In the genomic region with DNA sequence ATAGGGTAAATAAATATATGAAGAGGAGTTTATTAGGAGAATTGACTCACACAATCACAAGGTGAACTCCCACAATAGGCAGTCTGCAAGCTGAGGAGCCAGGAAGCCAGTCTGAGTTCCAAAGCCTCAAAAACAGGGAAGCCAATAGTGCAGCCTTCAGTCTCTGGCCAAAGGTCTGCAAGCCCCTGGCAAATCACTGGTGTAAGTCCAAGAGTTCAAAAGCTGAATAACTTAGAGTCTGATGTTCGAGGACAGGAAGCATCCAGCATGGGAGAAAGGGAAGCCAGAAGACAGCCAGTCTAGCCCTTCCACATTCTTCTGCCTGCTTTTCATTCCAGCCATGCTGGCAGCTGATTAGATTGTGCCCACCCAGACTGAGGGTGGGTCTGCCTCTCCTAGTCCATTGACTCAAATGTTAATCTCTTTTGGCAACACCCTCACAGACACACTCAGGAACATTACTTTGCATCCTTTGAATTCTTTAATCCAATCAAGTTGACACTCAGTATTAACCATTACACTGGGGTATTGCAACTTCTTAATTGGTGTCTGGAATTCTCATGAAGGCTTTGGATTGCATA, we compare ENCODE assay signal across 1 cellular context.
TF ChIP-seq lines count a peak whose summit lies in the region.

No MANE protein-coding gene starts in this region.

TF ChIP-seq in A549, 52 proteins besides CTCF, POLR2A, EP300 and RAD21 (continued from another document):
- TF ChIP-seq MAFK (IDR thresholded peaks at IDR 0.05; ENCODE audit: partially characterized antibody) (no peak), KDM1A (IDR thresholded peaks at IDR 0.05; ENCODE audit: low read depth) (no peak), CHD4 (IDR thresholded peaks at IDR 0.05; ENCODE audit: borderline replicate concordance) (no peak), HOXA7 (CRISPR knock-in tag; IDR thresholded peaks at IDR 0.05) (no peak), CEBPB (IDR thresholded peaks at IDR 0.05) (no peak), RFX5 (IDR thresholded peaks at IDR 0.05) (no peak), TFCP2L1 (CRISPR knock-in tag; IDR thresholded peaks at IDR 0.05) (no peak), HDAC2 (IDR thresholded peaks at IDR 0.05) (no peak), HOXB5 (CRISPR knock-in tag; IDR thresholded peaks at IDR 0.05) (no peak), EHF (CRISPR knock-in tag; IDR thresholded peaks at IDR 0.05) (no peak), RARB (CRISPR knock-in tag; IDR thresholded peaks at IDR 0.05) (no peak), RCOR1 (IDR thresholded peaks at IDR 0.05; ENCODE audit: low read depth, low read length) (no peak), ZFP36 (IDR thresholded peaks at IDR 0.05; ENCODE audit: borderline replicate concordance, partially characterized antibody) (no peak), SREBF2 (IDR thresholded peaks at IDR 0.05) (no peak), FOSL2 (IDR thresholded peaks at IDR 0.05) (no peak), FOSL2 (CRISPR knock-in tag; IDR thresholded peaks at IDR 0.05) (peak; percentile 21; the same call in 1 of the 2 replicates), ZNF302 (CRISPR knock-in tag; IDR thresholded peaks at IDR 0.05) (no peak), CHD2 (IDR thresholded peaks at IDR 0.05; ENCODE audit: low read length, partially characterized antibody) (no peak), HOXB13 (CRISPR knock-in tag; IDR thresholded peaks at IDR 0.05; ENCODE audit: low read depth) (no peak), SMC3 (IDR thresholded peaks at IDR 0.05) (no peak), PHF8 (IDR thresholded peaks at IDR 0.05; ENCODE audit: borderline replicate concordance, low read depth) (no peak)
- TF ChIP-seq, protein P1, sequence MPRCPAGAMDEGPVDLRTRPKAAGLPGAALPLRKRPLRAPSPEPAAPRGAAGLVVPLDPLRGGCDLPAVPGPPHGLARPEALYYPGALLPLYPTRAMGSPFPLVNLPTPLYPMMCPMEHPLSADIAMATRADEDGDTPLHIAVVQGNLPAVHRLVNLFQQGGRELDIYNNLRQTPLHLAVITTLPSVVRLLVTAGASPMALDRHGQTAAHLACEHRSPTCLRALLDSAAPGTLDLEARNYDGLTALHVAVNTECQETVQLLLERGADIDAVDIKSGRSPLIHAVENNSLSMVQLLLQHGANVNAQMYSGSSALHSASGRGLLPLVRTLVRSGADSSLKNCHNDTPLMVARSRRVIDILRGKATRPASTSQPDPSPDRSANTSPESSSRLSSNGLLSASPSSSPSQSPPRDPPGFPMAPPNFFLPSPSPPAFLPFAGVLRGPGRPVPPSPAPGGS (IDR thresholded peaks at IDR 0.05) = no peak
- TF ChIP-seq, protein P2, sequence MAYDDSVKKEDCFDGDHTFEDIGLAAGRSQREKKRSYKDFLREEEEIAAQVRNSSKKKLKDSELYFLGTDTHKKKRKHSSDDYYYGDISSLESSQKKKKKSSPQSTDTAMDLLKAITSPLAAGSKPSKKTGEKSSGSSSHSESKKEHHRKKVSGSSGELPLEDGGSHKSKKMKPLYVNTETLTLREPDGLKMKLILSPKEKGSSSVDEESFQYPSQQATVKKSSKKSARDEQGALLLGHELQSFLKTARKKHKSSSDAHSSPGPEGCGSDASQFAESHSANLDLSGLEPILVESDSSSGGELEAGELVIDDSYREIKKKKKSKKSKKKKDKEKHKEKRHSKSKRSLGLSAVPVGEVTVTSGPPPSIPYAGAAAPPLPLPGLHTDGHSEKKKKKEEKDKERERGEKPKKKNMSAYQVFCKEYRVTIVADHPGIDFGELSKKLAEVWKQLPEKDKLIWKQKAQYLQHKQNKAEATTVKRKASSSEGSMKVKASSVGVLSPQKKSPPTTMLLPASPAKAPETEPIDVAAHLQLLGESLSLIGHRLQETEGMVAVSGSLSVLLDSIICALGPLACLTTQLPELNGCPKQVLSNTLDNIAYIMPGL (CRISPR knock-in tag; IDR thresholded peaks at IDR 0.05; ENCODE audit: borderline replicate concordance) = no peak
- TF ChIP-seq, protein P3, sequence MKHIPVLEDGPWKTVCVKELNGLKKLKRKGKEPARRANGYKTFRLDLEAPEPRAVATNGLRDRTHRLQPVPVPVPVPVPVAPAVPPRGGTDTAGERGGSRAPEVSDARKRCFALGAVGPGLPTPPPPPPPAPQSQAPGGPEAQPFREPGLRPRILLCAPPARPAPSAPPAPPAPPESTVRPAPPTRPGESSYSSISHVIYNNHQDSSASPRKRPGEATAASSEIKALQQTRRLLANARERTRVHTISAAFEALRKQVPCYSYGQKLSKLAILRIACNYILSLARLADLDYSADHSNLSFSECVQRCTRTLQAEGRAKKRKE (CRISPR knock-in tag; IDR thresholded peaks at IDR 0.05; ENCODE audit: low read depth) = no peak
- TF ChIP-seq, protein P4, sequence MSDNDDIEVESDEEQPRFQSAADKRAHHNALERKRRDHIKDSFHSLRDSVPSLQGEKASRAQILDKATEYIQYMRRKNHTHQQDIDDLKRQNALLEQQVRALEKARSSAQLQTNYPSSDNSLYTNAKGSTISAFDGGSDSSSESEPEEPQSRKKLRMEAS (IDR thresholded peaks at IDR 0.05) = peak; percentile 3; the same call in 1 of the 2 replicates
